Comparison of ENCODE assay signal across 35 cellular contexts in the genomic region with DNA sequence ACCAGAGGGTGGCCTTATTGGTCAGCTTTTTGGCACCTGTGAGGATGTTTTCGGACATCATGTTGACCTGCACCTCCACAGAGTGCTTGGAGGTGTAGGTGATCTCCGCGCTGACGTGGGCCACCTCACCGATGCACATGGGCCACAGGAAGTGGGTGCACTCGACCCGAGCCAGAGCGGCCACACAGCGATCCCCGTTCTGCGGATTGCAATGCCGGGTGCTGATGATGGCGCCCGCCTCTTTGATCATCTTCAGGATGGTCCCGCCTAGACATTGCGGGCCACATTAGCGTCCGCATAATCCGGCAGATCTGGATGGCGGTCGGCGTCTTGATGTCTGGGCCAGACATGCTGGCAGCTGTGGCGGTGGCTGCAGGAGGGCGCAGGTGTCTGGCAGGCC.
"Had no signal": no experiment of that assay in that cellular context is flagged by ENCODE, and none has a peak within 500 bp of the region (broad histone marks: within the 10 kb centered on the region; RNA-seq: fewer than 3 reads in every experiment).

No MANE protein-coding gene starts in this region.

- H3K27ac ChIP-seq: brain microvascular endothelial cell, coronary artery, esophagus muscularis mucosa, foreskin keratinocyte, gastrocnemius medialis, WERI-Rb-1 had no signal

- H3K36me3 Mint-ChIP-seq: activated CD4-positive, alpha-beta memory T cell treated with anti-CD3 and anti-CD28 coated beads for 36 hours; activated CD8-positive, alpha-beta memory T cell treated with anti-CD3 and anti-CD28 coated beads, Interleukin-2, amount 10 ng/mL, durations not matched to agents 7 days and 5 days; activated naive CD8-positive, alpha-beta T cell had no signal

- H3K4me1 Mint-ChIP-seq: activated B cell treated with CpG ODN at 0.5 μM for 24 hours; central memory CD8-positive, alpha-beta T cell had no signal

- H3K9me3 Mint-ChIP-seq: activated B cell treated with CpG ODN at 0.5 μM for 24 hours; activated CD4-positive, alpha-beta memory T cell treated with anti-CD3 and anti-CD28 coated beads for 36 hours; activated T-helper 1 cell treated with anti-CD3 and anti-CD28 coated beads, Interleukin-12 subunit alpha, Interleukin-12 subunit beta, Interleukin-2, Interleukin-4 antibody, amounts not matched to agents 30 ng/mL and 10 ng/mL and 1 ng/mL, durations not matched to agents 14 hours and 24 hours and 36 hours; activated T-helper 2 cell treated with anti-CD3 and anti-CD28 coated beads, Interferon-gamma antibody, Interleukin-2, Interleukin-4, amounts not matched to agents 10 μg/mL and 5 μg/mL and 100 μg/mL, durations not matched to agents 14 hours and 24 hours and 36 hours; central memory CD8-positive, alpha-beta T cell; effector memory CD8-positive, alpha-beta T cell; T-helper 2 cell treated with Interferon-gamma antibody and Interleukin-4, amounts not matched to agents 5 μg/mL and 100 μg/mL, for 36 hours had no signal

- FAIRE-seq: astrocyte, bronchial epithelial cell had no signal

- H3K4me3 ChIP-seq: coronary artery, esophagus muscularis mucosa, gastrocnemius medialis had no signal

- H3K4me1 ChIP-seq: gastrocnemius medialis had no signal

- ATAC-seq: activated CD4-positive, CD25-positive, alpha-beta regulatory T cell treated with anti-CD3 and anti-CD28 coated beads, Interleukin-2, amount 50 U/mL, for 24 hours; activated CD8-positive, alpha-beta memory T cell treated with anti-CD3 and anti-CD28 coated beads, Interleukin-2, amount 10 ng/mL, durations not matched to agents 7 days and 5 days; activated CD8-positive, alpha-beta T cell treated with anti-CD3 and anti-CD28 coated beads, Interleukin-2, amount 10 ng/mL, durations not matched to agents 7 days and 5 days; effector memory CD8-positive, alpha-beta T cell; foreskin keratinocyte; gastrocnemius medialis; T-helper 17 cell had no signal

- DNase-seq: activated B cell treated with CpG ODN at 0.5 μM for 24 hours; activated CD4-positive, alpha-beta memory T cell treated with anti-CD3 and anti-CD28 coated beads for 36 hours; activated CD4-positive, alpha-beta T cell treated with anti-CD3 and anti-CD28 coated beads for 48 hours; activated CD4-positive, alpha-beta T cell treated with anti-CD3 and anti-CD28 coated beads, Interleukin-2, amount 50 U/mL, for 1 hour; activated CD8-positive, alpha-beta memory T cell treated with anti-CD3 and anti-CD28 coated beads, Interleukin-2, amount 10 ng/mL, durations not matched to agents 7 days and 5 days; activated CD8-positive, alpha-beta memory T cell treated with anti-CD3 and anti-CD28 coated beads, Interleukin-2, amount 50 U/mL, for 4 hours; activated CD8-positive, alpha-beta T cell treated with anti-CD3 and anti-CD28 coated beads, Interleukin-2, amount 10 ng/mL, durations not matched to agents 7 days and 5 days; activated effector memory CD4-positive, alpha-beta T cell treated with anti-CD3 and anti-CD28 coated beads, Interleukin-2, amount 50 U/mL, for 16 hours; activated naive CD4-positive, alpha-beta T cell treated with anti-CD3 and anti-CD28 coated beads, Interleukin-2, amount 50 U/mL, for 16 hours; activated T-cell treated with anti-CD3 and anti-CD28 coated beads, Interleukin-2, amount 50 U/mL, for 1 hour; activated T-cell treated with anti-CD3 and anti-CD28 coated beads, Interleukin-2, amount 50 U/mL, for 48 hours; amniotic stem cell; anterior cingulate cortex; brain microvascular endothelial cell; dermis blood vessel endothelial cell; effector CD4-positive, alpha-beta T cell; effector memory CD8-positive, alpha-beta T cell; erythroblast; foreskin keratinocyte; gastrocnemius medialis; glutamatergic neuron; T-helper 1 cell; T-helper 17 cell; T1000; WERI-Rb-1 had no signal

- H3K27me3 ChIP-seq: brain microvascular endothelial cell, esophagus muscularis mucosa, foreskin keratinocyte, gastrocnemius medialis had no signal

- H3K27ac Mint-ChIP-seq: activated B cell treated with CpG ODN at 0.5 μM for 24 hours; activated CD4-positive, alpha-beta memory T cell treated with anti-CD3 and anti-CD28 coated beads for 36 hours; activated CD8-positive, alpha-beta memory T cell treated with anti-CD3 and anti-CD28 coated beads, Interleukin-2, amount 10 ng/mL, durations not matched to agents 7 days and 5 days; activated CD8-positive, alpha-beta T cell treated with anti-CD3 and anti-CD28 coated beads, Interleukin-2, amount 10 ng/mL, durations not matched to agents 7 days and 5 days; activated naive CD8-positive, alpha-beta T cell; activated T-helper 1 cell treated with anti-CD3 and anti-CD28 coated beads, Interleukin-12 subunit alpha, Interleukin-12 subunit beta, Interleukin-2, Interleukin-4 antibody, amounts not matched to agents 30 ng/mL and 10 ng/mL and 1 ng/mL, durations not matched to agents 14 hours and 24 hours and 36 hours; activated T-helper 2 cell treated with anti-CD3 and anti-CD28 coated beads, Interferon-gamma antibody, Interleukin-2, Interleukin-4, amounts not matched to agents 10 μg/mL and 5 μg/mL and 100 μg/mL, durations not matched to agents 14 hours and 24 hours and 36 hours; effector memory CD8-positive, alpha-beta T cell; T-helper 17 cell; T-helper 2 cell treated with Interferon-gamma antibody and Interleukin-4, amounts not matched to agents 5 μg/mL and 100 μg/mL, for 36 hours had no signal

- H3K4me3 Mint-ChIP-seq: activated B cell treated with CpG ODN at 0.5 μM for 24 hours; activated CD4-positive, alpha-beta memory T cell treated with anti-CD3 and anti-CD28 coated beads for 36 hours; activated CD8-positive, alpha-beta memory T cell treated with anti-CD3 and anti-CD28 coated beads, Interleukin-2, amount 10 ng/mL, durations not matched to agents 7 days and 5 days; activated CD8-positive, alpha-beta T cell treated with anti-CD3 and anti-CD28 coated beads, Interleukin-2, amount 10 ng/mL, durations not matched to agents 7 days and 5 days; activated naive CD8-positive, alpha-beta T cell; activated T-helper 1 cell treated with anti-CD3 and anti-CD28 coated beads, Interleukin-12 subunit alpha, Interleukin-12 subunit beta, Interleukin-2, Interleukin-4 antibody, amounts not matched to agents 30 ng/mL and 10 ng/mL and 1 ng/mL, durations not matched to agents 14 hours and 24 hours and 36 hours; central memory CD8-positive, alpha-beta T cell; effector memory CD8-positive, alpha-beta T cell; T-helper 17 cell; T-helper 2 cell treated with Interferon-gamma antibody and Interleukin-4, amounts not matched to agents 5 μg/mL and 100 μg/mL, for 36 hours had no signal

- H3K36me3 ChIP-seq: brain microvascular endothelial cell, esophagus muscularis mucosa, gastrocnemius medialis, WERI-Rb-1 had no signal

- H3K27me3 Mint-ChIP-seq: activated B cell treated with CpG ODN at 0.5 μM for 24 hours; activated CD4-positive, alpha-beta memory T cell treated with anti-CD3 and anti-CD28 coated beads for 36 hours; activated naive CD8-positive, alpha-beta T cell; central memory CD8-positive, alpha-beta T cell; effector memory CD8-positive, alpha-beta T cell; T-helper 17 cell had no signal

- H3K9me3 ChIP-seq: esophagus muscularis mucosa, gastrocnemius medialis had no signal
